Comparison of ENCODE assay signal across 18 cellular contexts in the genomic region with DNA sequence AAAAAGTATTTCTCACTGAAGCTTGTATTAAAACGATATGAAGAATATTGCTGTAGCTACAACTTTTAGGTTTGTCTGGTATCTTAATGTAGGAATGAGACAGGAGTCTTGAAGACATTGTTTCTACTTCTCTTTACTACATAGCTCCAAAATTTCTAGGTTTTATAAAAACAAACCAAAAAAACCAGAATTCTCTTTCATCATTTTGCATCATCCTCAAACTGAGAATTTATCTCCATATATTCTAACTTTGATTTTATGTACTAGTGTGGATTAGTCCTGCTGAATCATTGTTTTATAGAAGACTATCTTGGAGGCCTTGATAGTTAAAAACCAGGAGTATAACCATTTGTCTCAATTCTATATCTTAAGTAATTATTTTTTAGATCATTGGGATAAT.
DNase-seq lines count a peak whose midpoint lies in the region; ATAC-seq, FAIRE-seq and TF ChIP-seq lines count a peak whose summit lies in the region.
"Had no signal": no experiment of that assay in that cellular context is flagged by ENCODE, and none has a peak within 500 bp of the region (broad histone marks: within the 10 kb centered on the region; RNA-seq: fewer than 3 reads in every experiment).

No MANE protein-coding gene starts in this region.

- no peak overlapping the region for H3K4me3 Mint-ChIP-seq in mesothelial cell of epicardium
- H3K4me3 Mint-ChIP-seq: CD14-positive monocyte; CD8-positive, alpha-beta T cell had no signal

- TF ChIP-seq CTCF in mesothelial cell of epicardium (IDR thresholded peaks at IDR 0.05; ENCODE audit: unreplicated experiment): no peak
- no peak for TF ChIP-seq CTCF in PC-3 (conservative IDR thresholded peaks at IDR 0.05; ENCODE audit: low read depth, low read length)

- H3K36me3 Mint-ChIP-seq in mesothelial cell of epicardium: peaks cover 29% of the 10 kb centered on the region

- intact Hi-C loops in PC-3 (cut with micrococcal nuclease): no loop called here

- no peaks in the 10 kb centered on the region for H3K9me2 ChIP-seq in PC-3 (replicated peaks; ENCODE audit: low read length)

- peaks cover 8% of the 10 kb centered on the region for H3K4me1 Mint-ChIP-seq in mesothelial cell of epicardium
- H3K4me1 Mint-ChIP-seq: CD14-positive monocyte had no signal

- no peak overlapping the region for H3K4me3 ChIP-seq in SK-N-MC
- no peak overlapping the region for H3K4me3 ChIP-seq in PC-3 (ENCODE audit: low read length)
- H3K4me3 ChIP-seq: A549 had no signal

- H3K36me3 ChIP-seq in SK-N-MC (ENCODE audit: insufficient read depth, low read length) (peaks cover 7% of the 10 kb centered on the region; the same call in 1 of the 2 replicates), PC-3 (ENCODE audit: low read depth, low read length) (no peaks in the 10 kb centered on the region)

- BruUV-seq in PC-3 (replicated peaks; lab: Mats Ljungman, UMichigan): no TSS peak

- DNase-seq in SK-N-MC (ENCODE audit: low read depth, low spot score) (no peak), mesothelial cell of epicardium (ENCODE audit: low spot score in 2 of 2, unreplicated experiment in 2 of 2) (no peak), NCI-H2029 treated with DMSO at 0.1 percent for 48 hours (lab: John Stamatoyannopoulos, UW) (no peak), PC-3 (no peak), medulla oblongata (ENCODE audit: extremely low spot score) (no peak), hepatic stellate cell (ENCODE audit: low spot score) (no peak)
- DNase-seq: Caco-2; CD8-positive, alpha-beta T cell; DND-41; GDM1; HCEC 1CT had no signal

- H2AFZ ChIP-seq in PC-3 (ENCODE audit: low read length): no peak overlapping the region

- H3K9me3 Mint-ChIP-seq in mesothelial cell of epicardium: no peaks in the 10 kb centered on the region
- H3K9me3 Mint-ChIP-seq: CD14-positive monocyte; CD8-positive, alpha-beta T cell had no signal

- H3K27me3 Mint-ChIP-seq in mesothelial cell of epicardium (ENCODE audit: low read depth): no peaks in the 10 kb centered on the region

- no peak overlapping the region for H3K4me2 ChIP-seq in PC-3 (ENCODE audit: low read length)
- H3K4me2 ChIP-seq: A549 had no signal

- peak overlapping the region; percentile 72 for H3K27ac Mint-ChIP-seq in mesothelial cell of epicardium
- H3K27ac Mint-ChIP-seq: CD14-positive monocyte; CD8-positive, alpha-beta T cell had no signal

- no peaks in the 10 kb centered on the region for H3K9me3 ChIP-seq in SK-N-MC (ENCODE audit: low read depth, low read length)
- H3K9me3 ChIP-seq in PC-3 (ENCODE audit: low read length): no peaks in the 10 kb centered on the region
- H3K9me3 ChIP-seq: A549, Caco-2 had no signal

- H4K20me1 ChIP-seq in PC-3 (ENCODE audit: low read length): no peaks in the 10 kb centered on the region

- POLR2A ChIA-PET in PC-3 (lab: Charles Lee; ENCODE audit: unreplicated experiment): interaction anchor here (0.6 kb wide), 1 partner anchor 136 kb away, joined by 3 read pairs; no protein-coding TSS in a partner anchor

- no peaks in the 10 kb centered on the region for H3K27me3 ChIP-seq in PC-3 (ENCODE audit: low read length)

- no peaks in the 10 kb centered on the region for H3K79me2 ChIP-seq in PC-3 (ENCODE audit: low read length)

- no peaks in the 10 kb centered on the region for H3F3A ChIP-seq in PC-3 (ENCODE audit: low read length, unreplicated experiment)

- H3K4me1 ChIP-seq in PC-3 (ENCODE audit: insufficient read depth, low read length): no peaks in the 10 kb centered on the region
- H3K4me1 ChIP-seq: A549, Caco-2 had no signal

- H3K9ac ChIP-seq in SK-N-MC (ENCODE audit: insufficient read length) (no peak overlapping the region), PC-3 (ENCODE audit: low read length) (no peak overlapping the region)

- FAIRE-seq in colon (lab: Jason Lieb, UNC): peak; percentile 55
- FAIRE-seq: A549, GM12892, GM19239, H1 had no signal

- CTCF ChIA-PET in PC-3 (lab: Charles Lee): no interaction called here

- H3K27ac ChIP-seq in SK-N-MC (peak overlapping the region; percentile 71), PC-3 (ENCODE audit: low read length) (no peak overlapping the region)
- H3K27ac ChIP-seq: A549, HL-60 had no signal

- ATAC-seq in PC-3: no peak
- ATAC-seq: A549; CD8-positive, alpha-beta T cell had no signal
